In genomic region chr1:32349211-32349708, GRCh38 we compare ENCODE assay signal across 9 cellular contexts. TPM values are rescaled to one million over a fixed set of nuclear protein-coding genes. Genes with fewer than 3 reads are reported as not detected.
DNase-seq lines count a peak whose midpoint lies in the region; ATAC-seq, FAIRE-seq and TF ChIP-seq lines count a peak whose summit lies in the region.
"Had no signal": no experiment of that assay in that cellular context is flagged by ENCODE, and none has a peak within 500 bp of the region (broad histone marks: within the 10 kb centered on the region; RNA-seq: fewer than 3 reads in every experiment).

No MANE protein-coding gene starts in this region.

- H3K27me3 Mint-ChIP-seq in endothelial cell (ENCODE audit: unreplicated experiment): peaks cover 13% of the 10 kb centered on the region
- no peaks in the 10 kb centered on the region for H3K27me3 Mint-ChIP-seq in naive thymus-derived CD8-positive, alpha-beta T cell

- peak; percentile 42 for DNase-seq in Daoy (ENCODE audit: low read depth)
- DNase-seq in RCC 7860 (ENCODE audit: low spot score): peak; percentile 36
- DNase-seq in endothelial cell (ENCODE audit: low spot score): peak; percentile 51
- no peak for DNase-seq in naive thymus-derived CD8-positive, alpha-beta T cell
- no peak for DNase-seq in NCI-H82 (lab: John Stamatoyannopoulos, UW)
- no peak for DNase-seq in NCI-H1417 (lab: John Stamatoyannopoulos, UW)
- DNase-seq: NCI-H748 treated with DMSO at 0.1 percent for 48 hours had no signal

- H3K9me3 Mint-ChIP-seq in endothelial cell (ENCODE audit: unreplicated experiment): no peaks in the 10 kb centered on the region
- H3K9me3 Mint-ChIP-seq in naive thymus-derived CD8-positive, alpha-beta T cell: no peaks in the 10 kb centered on the region

- TF ChIP-seq CTCF in endothelial cell (IDR thresholded peaks at IDR 0.05; ENCODE audit: unreplicated experiment): no peak

- H3K36me3 Mint-ChIP-seq in endothelial cell (ENCODE audit: low read depth, unreplicated experiment): peaks cover 5% of the 10 kb centered on the region
- peaks cover 0 to 6% (median 0%) of the 10 kb centered on the region in 3 donors for H3K36me3 Mint-ChIP-seq in naive thymus-derived CD8-positive, alpha-beta T cell

- H3K4me1 Mint-ChIP-seq in endothelial cell (ENCODE audit: unreplicated experiment): peaks cover 53% of the 10 kb centered on the region
- H3K4me1 Mint-ChIP-seq in naive thymus-derived CD8-positive, alpha-beta T cell: peaks cover 36 to 73% (median 64%) of the 10 kb centered on the region in 4 donors

- POLR2A ChIA-PET in naive thymus-derived CD8-positive, alpha-beta T cell (lab: Charles Lee): interaction anchor here (0.9 to 11.8 kb wide), 2 partner anchors 11 to 29 kb away, joined by 10 to 147 read pairs; partner anchors contain the start of gene MARCKSL1

- no peak for ATAC-seq in naive thymus-derived CD8-positive, alpha-beta T cell
- ATAC-seq in HG03159 (IDR thresholded peaks at IDR 0.05; ENCODE audit: unreplicated experiment): no peak
- ATAC-seq in HG02571 (IDR thresholded peaks at IDR 0.05; ENCODE audit: unreplicated experiment): no peak

- no peak overlapping the region for H3K4me3 Mint-ChIP-seq in endothelial cell (ENCODE audit: unreplicated experiment)
- H3K4me3 Mint-ChIP-seq in naive thymus-derived CD8-positive, alpha-beta T cell: peak overlapping the region in 7 of 10 donors; percentile 23 to 65 (median 50)

- peak overlapping the region; percentile 89 for H3K27ac Mint-ChIP-seq in endothelial cell (ENCODE audit: unreplicated experiment)
- H3K27ac Mint-ChIP-seq in naive thymus-derived CD8-positive, alpha-beta T cell: peak overlapping the region in 8 of 10 donors; percentile 12 to 79 (median 36)

- FAIRE-seq in RCC 7860 (lab: Jason Lieb, UNC): no peak

RNA-seq across cellular contexts. Expression of gene FAM229A, which starts 13.0 kb away (rescaled TPM):
- total RNA-seq in Daoy (2014; rRNA removed; shearing (Covaris generic)): 0.48 and 2.7 TPM in 2 replicates
- 8.5 TPM for total RNA-seq in endothelial cell (ENCODE audit: unreplicated experiment)
- 10 to 100 TPM; 28.7 to 30.7 TPM for total RNA-seq in naive thymus-derived CD8-positive, alpha-beta T cell
- under 1 TPM; 0.06 to 0.47 (median 0.14) TPM for polyA plus RNA-seq in naive thymus-derived CD8-positive, alpha-beta T cell

RNA-seq across cellular contexts. Expression of gene TSSK3, which starts 13.1 kb away (rescaled TPM):
- total RNA-seq in Daoy (2014; rRNA removed; shearing (Covaris generic)): 1.9 TPM in 1 of 2 replicates, not detected in the other
- total RNA-seq in endothelial cell (ENCODE audit: unreplicated experiment): 0.67 TPM
- 1 to 10 TPM; 2.9 to 3.7 TPM for total RNA-seq in naive thymus-derived CD8-positive, alpha-beta T cell
- polyA plus RNA-seq in naive thymus-derived CD8-positive, alpha-beta T cell: 1 to 10 TPM in 2 of 3 donors, under 1 TPM in 1; 0.20 to 2.5 (median 2.0) TPM

RNA-seq across cellular contexts. Expression of gene MARCKSL1, which starts 13.2 kb away (rescaled TPM):
- 132 and 151 TPM in 2 replicates for total RNA-seq in Daoy (2014; rRNA removed; shearing (Covaris generic))
- total RNA-seq in endothelial cell (ENCODE audit: unreplicated experiment): 730 TPM
- 10 to 100 TPM; 39.1 to 41.1 TPM for total RNA-seq in naive thymus-derived CD8-positive, alpha-beta T cell
- polyA plus RNA-seq in naive thymus-derived CD8-positive, alpha-beta T cell: 10 to 100 TPM; 37.8 to 81.4 (median 72.7) TPM

RNA-seq across cellular contexts. Expression of gene BSDC1, which starts 45.0 kb away (rescaled TPM):
- total RNA-seq in Daoy (2014; rRNA removed; shearing (Covaris generic)): 69.0 and 75.7 TPM in 2 replicates
- total RNA-seq in endothelial cell (ENCODE audit: unreplicated experiment): 79.0 TPM
- 100 to 1,000 TPM; 112 to 113 TPM for total RNA-seq in naive thymus-derived CD8-positive, alpha-beta T cell
- 10 to 100 TPM; 29.5 to 39.6 (median 31.1) TPM for polyA plus RNA-seq in naive thymus-derived CD8-positive, alpha-beta T cell

RNA-seq across cellular contexts. Expression of gene HDAC1, which starts 57.4 kb away (rescaled TPM):
- 96.9 and 122 TPM in 2 replicates for total RNA-seq in Daoy (2014; rRNA removed; shearing (Covaris generic))
- 143 TPM for total RNA-seq in endothelial cell (ENCODE audit: unreplicated experiment)
- 100 to 1,000 TPM; 154 to 156 TPM for total RNA-seq in naive thymus-derived CD8-positive, alpha-beta T cell
- 100 to 1,000 TPM; 171 to 202 (median 173) TPM for polyA plus RNA-seq in naive thymus-derived CD8-positive, alpha-beta T cell

Comparison
In these comparisons a context has a peak if more than half of its experiments do, and no peak if none do; other contexts are left out.
1. DNase-seq: peak in Daoy (single experiment), RCC 7860 (single experiment) and endothelial cell (single experiment); none in naive thymus-derived CD8-positive, alpha-beta T cell (0 of 10), NCI-H82 (single experiment) and NCI-H1417 (0 of 3).